7 cellular contexts compared by ENCODE assay signal in the genomic region with DNA sequence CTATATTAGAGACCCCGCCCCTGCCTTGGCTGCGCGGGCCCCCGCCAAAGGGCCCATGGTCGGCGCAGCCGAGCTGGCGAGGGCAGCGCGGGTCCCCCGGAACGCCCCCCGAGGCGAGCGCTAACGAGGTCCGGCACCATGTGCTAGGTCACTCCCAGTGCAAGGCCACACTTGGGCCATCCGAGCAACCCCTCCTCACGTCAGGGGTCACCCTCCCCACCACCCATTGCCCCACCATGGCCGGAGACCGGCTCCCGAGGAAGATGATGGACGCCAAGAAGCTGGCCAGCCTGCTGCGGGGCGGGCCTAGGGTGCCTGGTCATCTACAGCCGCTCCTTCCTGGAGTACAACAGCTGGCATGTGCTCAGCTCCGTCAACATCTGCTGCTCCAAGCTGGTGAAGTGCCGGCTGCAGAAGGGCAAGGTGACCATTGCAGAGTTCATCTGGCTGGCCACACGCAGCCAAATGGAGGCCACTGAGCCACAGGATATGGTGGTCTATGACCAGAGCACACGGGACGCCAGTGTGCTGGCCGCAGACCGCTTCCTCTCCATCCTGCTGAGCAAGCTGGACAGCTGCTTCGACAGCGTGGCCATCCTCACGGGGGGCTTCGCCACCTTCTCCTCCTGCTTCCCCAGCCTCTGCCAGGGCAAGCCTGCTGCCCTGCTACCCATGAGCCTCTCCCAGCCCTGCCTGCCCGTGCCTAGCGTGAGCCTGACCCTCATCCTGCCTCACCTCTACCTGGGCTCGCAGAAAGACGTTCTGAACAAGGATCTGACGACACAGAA. TPM values are rescaled to one million over a fixed set of nuclear protein-coding genes. Genes with fewer than 3 reads are reported as not detected.
DNase-seq lines count a peak whose midpoint lies in the region; FAIRE-seq and TF ChIP-seq lines count a peak whose summit lies in the region.
"Had no signal": no experiment of that assay in that cellular context is flagged by ENCODE, and none has a peak within 500 bp of the region (broad histone marks: within the 10 kb centered on the region; RNA-seq: fewer than 3 reads in every experiment).

No MANE protein-coding gene starts in this region.

- CTCF ChIA-PET in endothelial cell of umbilical vein (lab: Charles Lee) = interaction anchor here (1.5 kb wide), 1 partner anchor 12 kb away, joined by 4 read pairs; no protein-coding TSS in a partner anchor

- peaks cover 19% of the 10 kb centered on the region for H3K36me3 Mint-ChIP-seq in activated CD4-positive, alpha-beta T cell treated with anti-CD3 and anti-CD28 coated beads, Interleukin-2, amount 10 ng/mL, durations not matched to agents 24 days and 14 days (ENCODE audit: low read depth)

- no TSS peak for BruUV-seq in endothelial cell of umbilical vein (replicated peaks; lab: Mats Ljungman, UMichigan)

- peak overlapping the region; percentile 56 for H3K4me3 Mint-ChIP-seq in activated CD4-positive, alpha-beta T cell treated with anti-CD3 and anti-CD28 coated beads, Interleukin-2, amount 10 ng/mL, durations not matched to agents 24 days and 14 days

- TF ChIP-seq POLR2A in endothelial cell of umbilical vein (IDR thresholded peaks at IDR 0.05; ENCODE audit: low read depth, low read length) (no peak), spleen (IDR thresholded peaks at IDR 0.05) (no peak)

- POLR2A ChIA-PET in endothelial cell of umbilical vein (lab: Charles Lee) = interaction anchor here (1.4 kb wide), 1 partner anchor 10 kb away, joined by 3 read pairs; no protein-coding TSS in a partner anchor

- H3K27me3 ChIP-seq in endothelial cell of umbilical vein (ENCODE audit: control insufficient read depth in 2 of 2, insufficient read depth in 2 of 2, low read length in 2 of 2) (no peaks in the 10 kb centered on the region), spleen (replicated peaks in 1 of 7) (no peaks in the 10 kb centered on the region)

- H3K9ac ChIP-seq in endothelial cell of umbilical vein (replicated peaks; ENCODE audit: extremely low read depth, insufficient read depth, low read length) = peak overlapping the region; percentile 83

- no peaks in the 10 kb centered on the region for H4K20me1 ChIP-seq in endothelial cell of umbilical vein (replicated peaks; ENCODE audit: control insufficient read depth, extremely low read depth, insufficient read depth, low read length)

- H3K79me2 ChIP-seq in endothelial cell of umbilical vein (ENCODE audit: control insufficient read depth, insufficient read depth, low read length) = peaks cover 38% of the 10 kb centered on the region

- H2AFZ ChIP-seq in endothelial cell of umbilical vein (ENCODE audit: low read depth, low read length) = no peak overlapping the region

- peaks cover 4% of the 10 kb centered on the region for H3K4me1 Mint-ChIP-seq in activated CD4-positive, alpha-beta T cell treated with anti-CD3 and anti-CD28 coated beads, Interleukin-2, amount 10 ng/mL, durations not matched to agents 24 days and 14 days

- TF ChIP-seq CTCF in endothelial cell of umbilical vein (IDR thresholded peaks at IDR 0.05; ENCODE audit: extremely low read depth in 1 of 2, insufficient read depth in 1 of 2, low read depth in 1 of 2, low read length in 2 of 2) (no peak), spleen (IDR thresholded peaks at IDR 0.05 in 8 of 11, conservative IDR thresholded peaks at IDR 0.05 in 3 of 11) (no peak)

- intact Hi-C loops in activated CD4-positive, alpha-beta T cell treated with anti-CD3 and anti-CD28 coated beads, Interleukin-2, amount 10 ng/mL, durations not matched to agents 24 days and 14 days (cut with micrococcal nuclease) = loop anchor here (2.0 kb wide), 1 partner anchor 53 kb away; a partner anchor contains a TSS
- intact Hi-C loops in endothelial cell of umbilical vein (cut with micrococcal nuclease) = no loop called here
- intact Hi-C loops in spleen (cut with DNase I; ENCODE audit: low total_unique reads) = no loop called here

- no peak overlapping the region for H3K4me3 ChIP-seq in endothelial cell of umbilical vein (replicated peaks in 1 of 3; ENCODE audit: insufficient read depth in 1 of 3, low read depth in 1 of 3, low read length in 3 of 3)
- H3K4me3 ChIP-seq in spleen = peak overlapping the region in 6 of 8 donors; percentile 64 to 96 (median 80)

- peak overlapping the region; percentile 68 for H3K27ac Mint-ChIP-seq in activated CD4-positive, alpha-beta T cell treated with anti-CD3 and anti-CD28 coated beads, Interleukin-2, amount 10 ng/mL, durations not matched to agents 24 days and 14 days

- H3K27ac ChIP-seq in endothelial cell of umbilical vein (ENCODE audit: insufficient read depth, low read depth, low read length) = no peak overlapping the region
- peak overlapping the region in 2 of 8 donors; percentile 86 to 94 for H3K27ac ChIP-seq in spleen

- H3K9me1 ChIP-seq in endothelial cell of umbilical vein (replicated peaks; ENCODE audit: control insufficient read depth, extremely low read depth, insufficient read depth, low read length) = no peaks in the 10 kb centered on the region

- H3K4me1 ChIP-seq in endothelial cell of umbilical vein (ENCODE audit: control insufficient read depth, extremely low read depth, insufficient read depth, low read length) (peaks cover 7% of the 10 kb centered on the region), spleen (peaks cover 13 to 63% (median 38%) of the 10 kb centered on the region in 6 donors)

- 92 to 95% (median 93%) methylated on average over 33 to 42 of the region's 42 CpGs for WGBS in spleen, 5 donors

- H3K9me3 Mint-ChIP-seq in activated CD4-positive, alpha-beta T cell treated with anti-CD3 and anti-CD28 coated beads, Interleukin-2, amount 10 ng/mL, durations not matched to agents 24 days and 14 days = no peaks in the 10 kb centered on the region

- DNase-seq in activated CD4-positive, alpha-beta T cell treated with anti-CD3 and anti-CD28 coated beads, Interleukin-2, amount 10 ng/mL, durations not matched to agents 24 days and 14 days = no peak
- DNase-seq in activated CD4-positive, alpha-beta T cell treated with anti-CD3 and anti-CD28 coated beads, Interleukin-2, amount 50 U/mL, for 48 hours = no peak
- DNase-seq in endothelial cell of umbilical vein (ENCODE audit: low read depth, low spot score) = no peak
- peak; percentile 78 for DNase-seq in spleen
- DNase-seq in DMS79 treated with DMSO at 0.1 percent for 48 hours (lab: John Stamatoyannopoulos, UW) = no peak
- DNase-seq in epidermal melanocyte (ENCODE audit: insufficient read length, low spot score) = no peak
- DNase-seq: NCI-H2029 had no signal

- dilution Hi-C loops in endothelial cell of umbilical vein (cut with MboI; ENCODE audit: extremely low pct_ligation_motif_present, low sequenced_read_pairs) = no loop called here

- H3K36me3 ChIP-seq in endothelial cell of umbilical vein (ENCODE audit: control insufficient read depth in 2 of 2, extremely low read depth in 1 of 2, insufficient read depth in 2 of 2, low read length in 2 of 2) = peaks cover 1 to 18% of the 10 kb centered on the region in 2 experiments
- peaks cover 0 to 71% (median 28%) of the 10 kb centered on the region in 6 donors for H3K36me3 ChIP-seq in spleen

- no peak for FAIRE-seq in endothelial cell of umbilical vein (lab: Jason Lieb, UNC)

- no peaks in the 10 kb centered on the region for H3K27me3 Mint-ChIP-seq in activated CD4-positive, alpha-beta T cell treated with anti-CD3 and anti-CD28 coated beads, Interleukin-2, amount 10 ng/mL, durations not matched to agents 24 days and 14 days

- H3K9me3 ChIP-seq in endothelial cell of umbilical vein (replicated peaks; ENCODE audit: control insufficient read depth, insufficient read depth, low read length) (no peaks in the 10 kb centered on the region), spleen (no peaks in the 10 kb centered on the region)

- H3K4me2 ChIP-seq in endothelial cell of umbilical vein (ENCODE audit: insufficient read depth, low read length) = peak overlapping the region; percentile 98

RNA-seq across cellular contexts. Expression of a gene that starts 12.4 kb away (rescaled TPM):
- total RNA-seq in activated CD4-positive, alpha-beta T cell treated with anti-CD3 and anti-CD28 coated beads, Interleukin-2, amount 10 ng/mL, durations not matched to agents 24 days and 14 days = 106 TPM in 2 replicates
- 91.2 and 95.5 TPM in 2 replicates for total RNA-seq in endothelial cell of umbilical vein
- 108 and 117 TPM in 2 replicates for polyA plus RNA-seq in endothelial cell of umbilical vein
- polyA plus RNA-seq in endothelial cell of umbilical vein (2011; cell fraction: cytosol; rRNA removed) = 72.3 and 72.5 TPM in 2 replicates
- polyA plus RNA-seq in endothelial cell of umbilical vein (2011; cell fraction: nucleus; rRNA removed) = 225 and 244 TPM in 2 replicates
- polyA plus RNA-seq in endothelial cell of umbilical vein (2012) = 81.4 and 83.5 TPM in 2 replicates
- polyA minus RNA-seq in endothelial cell of umbilical vein = 209 and 248 TPM in 2 replicates
- polyA minus RNA-seq in endothelial cell of umbilical vein (2011; cell fraction: cytosol; rRNA and poly(A)+ RNA removed) = 63.2 TPM
- 71.8 and 76.6 TPM in 2 replicates for polyA minus RNA-seq in endothelial cell of umbilical vein (2011; cell fraction: nucleus; rRNA and poly(A)+ RNA removed)
- total RNA-seq in spleen = 10 to 100 TPM; 61.1 to 75.6 (median 71.6) TPM
- 10 to 100 TPM; 20.4 to 42.3 (median 28.6) TPM for polyA plus RNA-seq in spleen

RNA-seq across cellular contexts. Expression of a gene that starts 33.9 kb away (rescaled TPM):
- 10.1 and 13.9 TPM in 2 replicates for total RNA-seq in activated CD4-positive, alpha-beta T cell treated with anti-CD3 and anti-CD28 coated beads, Interleukin-2, amount 10 ng/mL, durations not matched to agents 24 days and 14 days
- total RNA-seq in endothelial cell of umbilical vein (6.9 and 7.7 TPM in 2 replicates), spleen (10 to 100 TPM in 4 of 7 donors, 1 to 10 TPM in 3; 5.4 to 15.7 (median 10.7) TPM)
- polyA plus RNA-seq in endothelial cell of umbilical vein (4.4 and 4.9 TPM in 2 replicates), spleen (1 to 10 TPM; 2.6 to 5.8 (median 5.4) TPM)
- 1.5 and 2.4 TPM in 2 replicates for polyA plus RNA-seq in endothelial cell of umbilical vein (2011; cell fraction: cytosol; rRNA removed)
- polyA plus RNA-seq in endothelial cell of umbilical vein (2011; cell fraction: nucleus; rRNA removed) = 26.4 and 29.3 TPM in 2 replicates
- polyA plus RNA-seq in endothelial cell of umbilical vein (2012) = 2.2 and 3.1 TPM in 2 replicates
- 5.1 and 5.9 TPM in 2 replicates for polyA minus RNA-seq in endothelial cell of umbilical vein
- 2.5 TPM for polyA minus RNA-seq in endothelial cell of umbilical vein (2011; cell fraction: cytosol; rRNA and poly(A)+ RNA removed)
- 7.1 and 10.6 TPM in 2 replicates for polyA minus RNA-seq in endothelial cell of umbilical vein (2011; cell fraction: nucleus; rRNA and poly(A)+ RNA removed)

RNA-seq across cellular contexts. Expression of a gene that starts 50.1 kb away (rescaled TPM):
- 34.9 and 37.8 TPM in 2 replicates for total RNA-seq in activated CD4-positive, alpha-beta T cell treated with anti-CD3 and anti-CD28 coated beads, Interleukin-2, amount 10 ng/mL, durations not matched to agents 24 days and 14 days
- total RNA-seq in endothelial cell of umbilical vein (31.7 and 34.9 TPM in 2 replicates), spleen (10 to 100 TPM; 14.6 to 31.6 (median 18.3) TPM)
- polyA plus RNA-seq in endothelial cell of umbilical vein (32.1 and 39.2 TPM in 2 replicates), spleen (10 to 100 TPM; 57.9 to 75.9 (median 73.1) TPM)
- 35.4 and 39.9 TPM in 2 replicates for polyA plus RNA-seq in endothelial cell of umbilical vein (2011; cell fraction: cytosol; rRNA removed)
- polyA plus RNA-seq in endothelial cell of umbilical vein (2011; cell fraction: nucleus; rRNA removed) = 14.3 and 20.2 TPM in 2 replicates
- polyA plus RNA-seq in endothelial cell of umbilical vein (2012) = 69.6 and 78.9 TPM in 2 replicates
- 7.8 and 9.8 TPM in 2 replicates for polyA minus RNA-seq in endothelial cell of umbilical vein
- polyA minus RNA-seq in endothelial cell of umbilical vein (2011; cell fraction: cytosol; rRNA and poly(A)+ RNA removed) = 17.1 TPM
- polyA minus RNA-seq in endothelial cell of umbilical vein (2011; cell fraction: nucleus; rRNA and poly(A)+ RNA removed) = 3.6 and 4.7 TPM in 2 replicates

RNA-seq across cellular contexts. Expression of a gene that starts 53.6 kb away (rescaled TPM):
- total RNA-seq in activated CD4-positive, alpha-beta T cell treated with anti-CD3 and anti-CD28 coated beads, Interleukin-2, amount 10 ng/mL, durations not matched to agents 24 days and 14 days = 50.8 and 53.5 TPM in 2 replicates
- 111 and 112 TPM in 2 replicates for total RNA-seq in endothelial cell of umbilical vein
- polyA plus RNA-seq in endothelial cell of umbilical vein = 230 and 372 TPM in 2 replicates
- 68.1 and 91.4 TPM in 2 replicates for polyA plus RNA-seq in endothelial cell of umbilical vein (2011; cell fraction: cytosol; rRNA removed)
- polyA plus RNA-seq in endothelial cell of umbilical vein (2011; cell fraction: nucleus; rRNA removed) = 408 and 539 TPM in 2 replicates
- polyA plus RNA-seq in endothelial cell of umbilical vein (2012) = 79.2 and 116 TPM in 2 replicates
- polyA minus RNA-seq in endothelial cell of umbilical vein = 162 and 169 TPM in 2 replicates
- polyA minus RNA-seq in endothelial cell of umbilical vein (2011; cell fraction: cytosol; rRNA and poly(A)+ RNA removed) = 25.9 TPM
- 99.0 and 127 TPM in 2 replicates for polyA minus RNA-seq in endothelial cell of umbilical vein (2011; cell fraction: nucleus; rRNA and poly(A)+ RNA removed)
- 100 to 1,000 TPM in 6 of 7 donors, 10 to 100 TPM in 1; 97.0 to 141 (median 129) TPM for total RNA-seq in spleen
- polyA plus RNA-seq in spleen = 100 to 1,000 TPM in 2 of 3 donors, 10 to 100 TPM in 1; 51.5 to 109 (median 101) TPM

Comparison
In these comparisons a context has a peak if more than half of its experiments do, and no peak if none do; other contexts are left out.
1. H3K4me3 ChIP-seq: peak in spleen (6 of 8); none in endothelial cell of umbilical vein (0 of 3).